Comparison of ENCODE assay signal across 23 cellular contexts in the genomic region with DNA sequence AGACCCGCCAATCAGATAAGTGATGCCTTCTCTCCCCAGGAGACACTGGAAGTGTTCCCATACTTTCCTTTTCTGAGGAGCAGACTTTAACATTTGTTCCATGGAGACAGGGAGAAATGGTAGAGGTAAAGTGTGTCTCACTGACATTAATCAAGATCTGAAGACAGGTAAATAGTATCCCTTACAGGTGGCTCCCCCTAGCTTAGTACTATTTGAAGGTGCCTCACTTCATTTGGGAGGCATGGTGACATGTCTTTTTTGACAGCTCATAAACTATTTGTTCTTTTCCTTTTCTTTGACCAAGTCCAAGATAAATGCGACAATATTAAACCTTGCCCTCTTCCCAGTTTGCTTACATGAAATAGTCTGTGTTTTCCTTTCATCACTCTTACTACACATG.
"Had no signal": no experiment of that assay in that cellular context is flagged by ENCODE, and none has a peak within 500 bp of the region (broad histone marks: within the 10 kb centered on the region; RNA-seq: fewer than 3 reads in every experiment).

No MANE protein-coding gene starts in this region.

- H3K27me3 ChIP-seq: ovary, right atrium auricular region, right lobe of liver, tibial nerve, upper lobe of left lung, vagina had no signal

- H3K4me1 ChIP-seq: left ventricle myocardium inferior, right atrium auricular region, right lobe of liver, tibial nerve, upper lobe of left lung, vagina had no signal

- H3K9me3 ChIP-seq: ovary, right atrium auricular region, right lobe of liver, tibial nerve, upper lobe of left lung, vagina had no signal

- H3K9me3 Mint-ChIP-seq: mesothelial cell of epicardium had no signal

- H3K27ac ChIP-seq: left ventricle myocardium inferior, ovary, right atrium auricular region, right lobe of liver, tibial nerve, upper lobe of left lung, vagina had no signal

- H3K4me2 ChIP-seq: smooth muscle cell had no signal

- H3K36me3 ChIP-seq: left ventricle myocardium inferior, ovary, right atrium auricular region, right lobe of liver, tibial nerve, upper lobe of left lung, vagina had no signal

- H3K4me3 ChIP-seq: left ventricle myocardium inferior, lung, ovary, right atrium auricular region, right lobe of liver, smooth muscle cell, tibial nerve, upper lobe of left lung, vagina had no signal

- H3K4me3 Mint-ChIP-seq: mesothelial cell of epicardium; naive B cell; natural killer cell; stimulated activated memory B cell treated with anti-CD40 and anti-IgM and Interleukin-4, amounts not matched to agents 10 μg/mL and 1 μg/mL and 100 μg/mL, for 72 hours; stimulated activated naive CD8-positive, alpha-beta T cell treated with anti-CD3 and anti-CD28 coated beads, Interleukin-15, amount 100 ng/mL, for 72 hours had no signal

- H3K27ac Mint-ChIP-seq: mesothelial cell of epicardium; naive B cell; natural killer cell; progenitor cell of endocrine pancreas; stimulated activated memory B cell treated with anti-CD40 and anti-IgM and Interleukin-4, amounts not matched to agents 10 μg/mL and 1 μg/mL and 100 μg/mL, for 72 hours had no signal

- H3K27me3 Mint-ChIP-seq: naive B cell; stimulated activated memory B cell treated with anti-CD40 and anti-IgM and Interleukin-4, amounts not matched to agents 10 μg/mL and 1 μg/mL and 100 μg/mL, for 72 hours; stimulated activated naive CD8-positive, alpha-beta T cell treated with anti-CD3 and anti-CD28 coated beads, Interleukin-15, amount 100 ng/mL, for 72 hours had no signal

- H3K4me1 Mint-ChIP-seq: naive B cell; natural killer cell; stimulated activated memory B cell treated with anti-CD40 and anti-IgM and Interleukin-4, amounts not matched to agents 10 μg/mL and 1 μg/mL and 100 μg/mL, for 72 hours; stimulated activated naive CD8-positive, alpha-beta T cell treated with anti-CD3 and anti-CD28 coated beads, Interleukin-15, amount 100 ng/mL, for 72 hours had no signal

- H3K36me3 Mint-ChIP-seq: mesothelial cell of epicardium; naive B cell; natural killer cell; stimulated activated memory B cell treated with anti-CD40 and anti-IgM and Interleukin-4, amounts not matched to agents 10 μg/mL and 1 μg/mL and 100 μg/mL, for 72 hours had no signal

- DNase-seq: islet precursor cell; left ventricle myocardium inferior; mesendoderm; naive B cell; natural killer cell; ovary; right lobe of liver; stimulated activated CD4-positive, alpha-beta T cell treated with anti-CD3 and anti-CD28 coated beads, Interleukin-1b, Interleukin-23, amount 100 ng/mL, for 48 hours; stimulated activated CD4-positive, alpha-beta T cell treated with anti-CD3 and anti-CD28 coated beads, Interleukin-2, amount 100 ng/mL, for 48 hours; stimulated activated CD4-positive, alpha-beta T cell treated with anti-CD3 and anti-CD28 coated beads, Interleukin-4, amount 100 ng/mL, for 4 hours; stimulated activated CD8-positive, alpha-beta memory T cell treated with anti-CD3 and anti-CD28 coated beads, Interleukin-4, amount 100 ng/mL, for 48 hours; stimulated activated naive CD4-positive, alpha-beta T cell treated with Interleukin-2 at 50 U/mL for 16 hours; stimulated activated naive CD8-positive, alpha-beta T cell treated with anti-CD3 and anti-CD28 coated beads, Interleukin-15, amount 100 ng/mL, for 72 hours; substantia nigra; upper lobe of left lung had no signal

- ATAC-seq: natural killer cell; right lobe of liver; stimulated activated memory B cell treated with anti-CD40 and anti-IgM and Interleukin-4, amounts not matched to agents 10 μg/mL and 1 μg/mL and 100 μg/mL, for 72 hours; stimulated activated naive CD8-positive, alpha-beta T cell treated with anti-CD3 and anti-CD28 coated beads, Interleukin-15, amount 100 ng/mL, for 72 hours had no signal
